Comparison of ENCODE assay signal across 9 cellular contexts in the genomic region with DNA sequence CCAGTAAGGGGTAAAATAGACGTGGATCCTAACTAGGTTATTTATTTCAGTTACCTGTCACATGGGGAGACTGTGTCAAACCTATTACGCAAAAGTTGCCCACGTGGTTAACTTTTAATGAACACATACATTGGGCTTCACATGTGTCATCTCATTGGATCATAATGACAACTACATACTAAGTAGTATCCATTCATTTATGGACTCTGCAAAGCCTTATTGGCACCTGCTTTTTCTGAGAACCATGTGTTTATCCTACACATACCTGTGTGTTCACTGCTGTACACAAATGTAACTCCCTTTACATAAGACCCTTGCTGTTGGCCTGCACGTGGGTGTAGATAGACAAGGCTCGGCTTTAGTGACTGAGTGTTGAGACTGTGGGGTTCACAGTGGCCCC. TPM values are rescaled to one million over a fixed set of nuclear protein-coding genes. Genes with fewer than 3 reads are reported as not detected.
"Had no signal": no experiment of that assay in that cellular context is flagged by ENCODE, and none has a peak within 500 bp of the region (broad histone marks: within the 10 kb centered on the region; RNA-seq: fewer than 3 reads in every experiment).

No MANE protein-coding gene starts in this region.

- H3K4me3 ChIP-seq: K562 had no signal

- H3K4me2 ChIP-seq: KMS-11 had no signal

- H3K27ac ChIP-seq: HL-60, KMS-11 had no signal

- H3K9ac ChIP-seq: KMS-11 had no signal

- FAIRE-seq: K562 had no signal

- ATAC-seq: K562 had no signal

- DNase-seq: IMR-90, KBM-7, KG1 had no signal

RNA-seq across cellular contexts. Expression of gene BPIFA1, which starts 5.1 kb away (rescaled TPM):
- total RNA-seq: HT-29, HT1080, IMR-90, K562 had no signal
- polyA plus RNA-seq: IgD-negative memory B cell, IMR-90, K562 had no signal

RNA-seq across cellular contexts. Expression of gene BPIFA3, which starts 23.8 kb away (rescaled TPM):
- total RNA-seq: HT-29, HT1080, IMR-90, K562 had no signal
- polyA plus RNA-seq: IgD-negative memory B cell, IMR-90, K562 had no signal

RNA-seq across cellular contexts. Expression of gene BPIFB1, which starts 42.1 kb away (rescaled TPM):
- total RNA-seq: HT-29, HT1080, IMR-90, K562 had no signal
- polyA plus RNA-seq: IgD-negative memory B cell, IMR-90, K562 had no signal
